22 cellular contexts compared by ENCODE assay signal in genomic region chr21:43316156-43316845, GRCh38.
DNase-seq lines count a peak whose midpoint lies in the region; ATAC-seq, FAIRE-seq and TF ChIP-seq lines count a peak whose summit lies in the region.
"Had no signal": no experiment of that assay in that cellular context is flagged by ENCODE, and none has a peak within 500 bp of the region (broad histone marks: within the 10 kb centered on the region; RNA-seq: fewer than 3 reads in every experiment).

No MANE protein-coding gene starts in this region.

- WGBS in K562 (ENCODE audit: insufficient coverage, low coverage, missing lambda C conversion rate), result under 1% methylated on average over 18 of the region's 19 CpGs
- WGBS in neuronal stem cell (ENCODE audit: extremely low coverage in 2 of 2, insufficient read length in 2 of 2, insufficient replicate concordance in 1 of 2), 2 donors, result no CpG with 5 or more reads among the region's 19 CpGs
- 85% methylated on average over 14 of the region's 19 CpGs for WGBS in esophagus muscularis mucosa

- no peak overlapping the region for H4K91ac ChIP-seq in neuronal stem cell (ENCODE audit: low read depth, low read length, poor library complexity)

- in situ Hi-C loops in K562 (cut with MboI), result no loop called here

- peaks cover 18% of the 10 kb centered on the region for H3K9me3 ChIP-seq in left ventricle myocardium inferior (replicated peaks)
- H3K9me3 ChIP-seq in BLaER1 treated with 17β-estradiol and CSF1 and Interleukin-3, amounts not matched to agents 10 nM and 100 nM (replicated peaks in 1 of 11), result peaks cover 0 to 16% (median 9%) of the 10 kb centered on the region in 11 experiments; a peak in 14 of 22 replicates
- H3K9me3 ChIP-seq in K562 (replicated peaks; ENCODE audit: control insufficient read depth, insufficient read depth, low read depth, low read length), result no peaks in the 10 kb centered on the region
- H3K9me3 ChIP-seq in neuronal stem cell (replicated peaks in 1 of 2; ENCODE audit: control insufficient read depth in 2 of 2, insufficient read depth in 1 of 2, low read depth in 1 of 2, low read length in 2 of 2), result peaks cover 7 to 13% of the 10 kb centered on the region in 2 donors
- H3K9me3 ChIP-seq in esophagus muscularis mucosa, result peaks cover 0 to 13% (median 5%) of the 10 kb centered on the region in 4 donors

- H4K8ac ChIP-seq in neuronal stem cell (ENCODE audit: low read depth, low read length), result no peak overlapping the region

- no peak overlapping the region for H3K9ac ChIP-seq in BLaER1 treated with 17β-estradiol and CSF1 and Interleukin-3, amounts not matched to agents 10 nM and 100 nM
- H3K9ac ChIP-seq in K562 (ENCODE audit: insufficient read depth in 1 of 2, low read depth in 2 of 2, low read length in 2 of 2) (no peak overlapping the region; a peak in 1 of 4 replicates), neuronal stem cell (ENCODE audit: low read depth, low read length, poor library complexity) (peak overlapping the region; percentile 15)

- peaks cover 10% of the 10 kb centered on the region for H3K4me1 ChIP-seq in left ventricle myocardium inferior
- H3K4me1 ChIP-seq in BLaER1 treated with 17β-estradiol and CSF1 and Interleukin-3, amounts not matched to agents 10 nM and 100 nM, result peaks cover 67 to 92% (median 81%) of the 10 kb centered on the region in 10 experiments
- peaks cover 0 to 7% of the 10 kb centered on the region in 2 experiments; a peak in 1 of 5 replicates for H3K4me1 ChIP-seq in K562 (replicated peaks in 1 of 2; ENCODE audit: control insufficient read depth in 2 of 2, insufficient read depth in 2 of 2, low read length in 2 of 2)
- H3K4me1 ChIP-seq in neuronal stem cell (ENCODE audit: control insufficient read depth in 2 of 2, insufficient read depth in 1 of 2, low read depth in 1 of 2, low read length in 2 of 2), result peaks cover 7 to 15% of the 10 kb centered on the region in 2 donors
- H3K4me1 ChIP-seq in esophagus muscularis mucosa, result peaks cover 0 to 4% (median 0%) of the 10 kb centered on the region in 4 donors

- TF ChIP-seq CTCF in left ventricle myocardium inferior (IDR thresholded peaks at IDR 0.05; ENCODE audit: borderline replicate concordance), result no peak
- no peak for TF ChIP-seq CTCF in K562 (IDR thresholded peaks at IDR 0.05 in 2 of 3, conservative IDR thresholded peaks at IDR 0.05 in 1 of 3; ENCODE audit: insufficient read depth in 2 of 3, low read depth in 1 of 3, low read length in 3 of 3)
- TF ChIP-seq CTCF in esophagus muscularis mucosa (IDR thresholded peaks at IDR 0.05), result no peak

- FAIRE-seq in K562 (lab: Jason Lieb, UNC), result no peak
- FAIRE-seq: A204.1, GM12892, GM18507 had no signal

- no peak for TF ChIP-seq POLR2A in K562 (conservative IDR thresholded peaks at IDR 0.05)
- no peak for TF ChIP-seq POLR2A in esophagus muscularis mucosa (IDR thresholded peaks at IDR 0.05; ENCODE audit: low read depth)

- H3K4me2 ChIP-seq in BLaER1 treated with 17β-estradiol and CSF1 and Interleukin-3, amounts not matched to agents 10 nM and 100 nM, result peak overlapping the region in 9 of 11 experiments; percentile 18 to 90 (median 80); a peak in 10 of 22 replicates
- H3K4me2 ChIP-seq in K562 (ENCODE audit: insufficient read depth, low read length) (no peak overlapping the region), neuronal stem cell (ENCODE audit: insufficient read depth, low read length, poor library complexity, severe bottlenecking) (no peak overlapping the region)
- H3K4me2 ChIP-seq: GM23338 had no signal

- H3K23ac ChIP-seq in neuronal stem cell (ENCODE audit: low read depth, low read length, poor library complexity), result peak overlapping the region; percentile 61

- intact Hi-C loops in left ventricle myocardium superior (cut with micrococcal nuclease) (no loop called here), left ventricle myocardium inferior (cut with micrococcal nuclease) (no loop called here), K562 (cut with micrococcal nuclease) (no loop called here), esophagus muscularis mucosa (cut with DNase I) (no loop called here)

- TF ChIP-seq RAD21 in K562 (CRISPR knock-in tag; conservative IDR thresholded peaks at IDR 0.05 in 1 of 2, IDR thresholded peaks at IDR 0.05 in 1 of 2), result no peak

- H3K27ac ChIP-seq in left ventricle myocardium inferior (replicated peaks) (no peak overlapping the region), K562 (ENCODE audit: extremely low read depth, low read depth, low read length) (no peak overlapping the region), neuronal stem cell (replicated peaks; ENCODE audit: low read length) (no peak overlapping the region), esophagus muscularis mucosa (replicated peaks in 1 of 4) (no peak overlapping the region)
- no peak overlapping the region for H3K27ac ChIP-seq in BLaER1 treated with 17β-estradiol and CSF1 and Interleukin-3, amounts not matched to agents 10 nM and 100 nM
- H3K27ac ChIP-seq: HL-60 had no signal

- CTCF ChIA-PET in K562 (lab: Yijun Ruan, JAX; ENCODE audit: low intra/inter-chr PET ratio), result no interaction called here

- H3K18ac ChIP-seq in neuronal stem cell (ENCODE audit: low read length), result peak overlapping the region; percentile 84

- H3K27me3 ChIP-seq in left ventricle myocardium inferior (ENCODE audit: low read depth) (peaks cover 16% of the 10 kb centered on the region), K562 (ENCODE audit: control insufficient read depth in 2 of 2, insufficient read depth in 2 of 2, low read length in 2 of 2) (peaks cover 31 to 86% of the 10 kb centered on the region in 2 experiments; a peak in 4 of 5 replicates), neuronal stem cell (ENCODE audit: control insufficient read depth in 3 of 3, insufficient read depth in 3 of 3, low read depth in 1 of 3, low read length in 3 of 3) (peaks cover 0 to 3% (median 0%) of the 10 kb centered on the region in 3 experiments), esophagus muscularis mucosa (peaks cover 0 to 56% (median 0%) of the 10 kb centered on the region in 4 donors)
- peaks cover 0 to 15% (median 0%) of the 10 kb centered on the region in 11 experiments; a peak in 2 of 22 replicates for H3K27me3 ChIP-seq in BLaER1 treated with 17β-estradiol and CSF1 and Interleukin-3, amounts not matched to agents 10 nM and 100 nM
- H3K27me3 ChIP-seq: BE2C had no signal

- H4K20me1 ChIP-seq in BLaER1 treated with 17β-estradiol and CSF1 and Interleukin-3, amounts not matched to agents 10 nM and 100 nM, result peaks cover 0 to 12% (median 0%) of the 10 kb centered on the region in 11 experiments; a peak in 5 of 22 replicates
- H4K20me1 ChIP-seq in K562 (replicated peaks; ENCODE audit: control insufficient read depth, insufficient read depth, low read length), result no peaks in the 10 kb centered on the region

- POLR2A ChIA-PET in K562 (lab: Yijun Ruan, JAX), result interaction anchor here (0.5 to 0.8 kb wide), 2 partner anchors 11 to 26 kb away, joined by 3 to 6 read pairs; no protein-coding TSS in a partner anchor

- H2AK5ac ChIP-seq in neuronal stem cell (ENCODE audit: low read depth, low read length), result peak overlapping the region; percentile 85

- H3K4me3 ChIP-seq in left ventricle myocardium inferior, result no peak overlapping the region
- H3K4me3 ChIP-seq in BLaER1 treated with 17β-estradiol and CSF1 and Interleukin-3, amounts not matched to agents 10 nM and 100 nM, result no peak overlapping the region
- H3K4me3 ChIP-seq in K562, result no peak overlapping the region
- no peak overlapping the region for H3K4me3 ChIP-seq in neuronal stem cell (ENCODE audit: low read length in 2 of 2)
- no peak overlapping the region for H3K4me3 ChIP-seq in esophagus muscularis mucosa
- H3K4me3 ChIP-seq: GM23338 had no signal

- no peaks in the 10 kb centered on the region for H3K79me2 ChIP-seq in K562 (ENCODE audit: control insufficient read depth, insufficient read depth, low read length)

- H3K79me1 ChIP-seq in neuronal stem cell (ENCODE audit: low read depth, low read length), result peaks cover 1% of the 10 kb centered on the region

- no peak overlapping the region for H2BK12ac ChIP-seq in neuronal stem cell (ENCODE audit: low read length)

- no peak overlapping the region for H3K14ac ChIP-seq in neuronal stem cell (ENCODE audit: low read length)

- no TSS peak for BruUV-seq in K562 (replicated peaks; lab: Mats Ljungman, UMichigan)

- no peak overlapping the region for H2AFZ ChIP-seq in K562 (ENCODE audit: low read depth, low read length)
- no peak overlapping the region for H2AFZ ChIP-seq in neuronal stem cell (ENCODE audit: low read length)
- H2AFZ ChIP-seq: GM23338 had no signal

- H3K4ac ChIP-seq in neuronal stem cell (ENCODE audit: low read length), result no peak overlapping the region

- no peaks in the 10 kb centered on the region for H3K9me1 ChIP-seq in K562 (ENCODE audit: control insufficient read depth, insufficient read depth, low read length)

- no peak for TF ChIP-seq EP300 in K562 (IDR thresholded peaks at IDR 0.05; ENCODE audit: low read length)
- no peak for TF ChIP-seq EP300 in esophagus muscularis mucosa (IDR thresholded peaks at IDR 0.05)

- ATAC-seq in left ventricle myocardium superior (no peak), K562 (no peak)
- ATAC-seq: HCT116 had no signal

- H3K36me3 ChIP-seq in left ventricle myocardium inferior, result no peaks in the 10 kb centered on the region
- no peaks in the 10 kb centered on the region for H3K36me3 ChIP-seq in BLaER1 treated with 17β-estradiol and CSF1 and Interleukin-3, amounts not matched to agents 10 nM and 100 nM
- H3K36me3 ChIP-seq in K562 (ENCODE audit: control insufficient read depth, insufficient read depth, low read length), result no peaks in the 10 kb centered on the region
- H3K36me3 ChIP-seq in neuronal stem cell (replicated peaks in 1 of 2; ENCODE audit: control insufficient read depth in 2 of 2, insufficient read depth in 2 of 2, low read length in 2 of 2), result no peaks in the 10 kb centered on the region
- no peaks in the 10 kb centered on the region for H3K36me3 ChIP-seq in esophagus muscularis mucosa
- H3K36me3 ChIP-seq: BE2C had no signal

- H2BK15ac ChIP-seq in neuronal stem cell (ENCODE audit: low read length), result peak overlapping the region; percentile 79

- H2BK120ac ChIP-seq in neuronal stem cell (ENCODE audit: low read depth, low read length), result no peak overlapping the region

- no peak overlapping the region for H2BK5ac ChIP-seq in neuronal stem cell (ENCODE audit: low read length)

- DNase-seq in left ventricle myocardium superior (peak; percentile 20), left ventricle myocardium inferior (no peak), K562 (ENCODE audit: extremely low read depth in 1 of 4, low spot score in 3 of 4) (no peak), neuronal stem cell (ENCODE audit: low spot score) (no peak), NCI-H1048 (lab: John Stamatoyannopoulos, UW) (no peak), esophagus muscularis mucosa (ENCODE audit: extremely low spot score) (no peak)
- no peak for DNase-seq in stimulated activated CD4-positive, alpha-beta T cell treated with anti-CD3 and anti-CD28 coated beads, Interleukin-2, amount 100 ng/mL, for 48 hours
- DNase-seq: ACHN, BE2C, DMS153, DMS79, GDM1, H7, HFFc6, IMR-90 had no signal

Comparison
In these comparisons a context has a peak if more than half of its experiments do, and no peak if none do; other contexts are left out.
1. H3K4me2 ChIP-seq: peak in BLaER1 treated with 17β-estradiol and CSF1 and Interleukin-3, amounts not matched to agents 10 nM and 100 nM (9 of 11); none in K562 (single experiment) and neuronal stem cell (single experiment).